Comparison of ENCODE assay signal across 1 cellular context in the genomic region with DNA sequence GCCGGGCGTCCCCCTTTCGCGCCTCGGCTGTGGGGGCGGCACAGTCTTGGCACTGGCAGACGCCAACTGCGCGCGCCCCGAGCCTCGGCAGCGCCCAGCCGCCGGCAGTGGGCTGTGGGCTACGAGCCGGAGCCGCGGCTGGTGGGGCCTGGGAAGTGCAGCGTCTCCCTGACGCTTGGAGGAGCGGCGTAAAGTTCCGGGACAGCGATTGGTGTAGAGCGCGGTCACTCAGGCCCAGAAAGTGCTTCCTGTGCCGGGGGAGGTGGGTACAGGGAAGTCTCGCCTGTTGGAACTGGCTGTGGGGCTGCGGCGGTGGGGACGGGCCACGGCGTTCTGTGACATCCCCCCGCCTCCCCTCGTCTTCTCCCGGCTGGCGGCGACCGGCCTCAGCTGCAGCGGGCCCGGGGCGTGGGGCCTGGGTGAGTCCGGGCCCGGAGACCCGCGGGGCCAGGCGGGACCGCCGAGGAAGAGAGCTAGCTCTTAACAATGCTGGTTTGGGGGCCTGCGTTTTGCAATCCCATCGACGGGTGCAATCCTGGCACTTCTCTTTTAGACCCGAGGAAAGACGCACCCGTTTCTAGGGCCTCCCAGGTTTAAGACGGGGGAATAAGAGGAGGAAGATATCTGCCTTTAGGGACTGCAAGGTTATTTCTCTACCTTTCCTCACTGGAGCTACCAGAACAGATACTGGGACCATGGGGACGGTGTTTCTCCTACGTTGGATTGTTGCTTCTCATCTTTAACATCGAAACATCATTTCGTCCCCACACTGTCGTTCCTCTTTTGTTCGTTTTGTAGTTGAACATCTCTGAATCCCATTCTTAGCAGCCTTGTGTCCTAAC.
TF ChIP-seq lines count a peak whose summit lies in the region.

A gene (minus strand): TSS at position 157 of the 842 bp plus-strand sequence. CDS start 233 bp downstream, outside the sequence.
A gene (plus strand): TSS at position 265 of the 842 bp plus-strand sequence. CDS start 4,575 bp downstream, outside the sequence.

TF ChIP-seq in HepG2, 621 proteins besides CTCF, POLR2A, EP300 and RAD21 (continued from another document and continues in another):
- TF ChIP-seq, protein P1, sequence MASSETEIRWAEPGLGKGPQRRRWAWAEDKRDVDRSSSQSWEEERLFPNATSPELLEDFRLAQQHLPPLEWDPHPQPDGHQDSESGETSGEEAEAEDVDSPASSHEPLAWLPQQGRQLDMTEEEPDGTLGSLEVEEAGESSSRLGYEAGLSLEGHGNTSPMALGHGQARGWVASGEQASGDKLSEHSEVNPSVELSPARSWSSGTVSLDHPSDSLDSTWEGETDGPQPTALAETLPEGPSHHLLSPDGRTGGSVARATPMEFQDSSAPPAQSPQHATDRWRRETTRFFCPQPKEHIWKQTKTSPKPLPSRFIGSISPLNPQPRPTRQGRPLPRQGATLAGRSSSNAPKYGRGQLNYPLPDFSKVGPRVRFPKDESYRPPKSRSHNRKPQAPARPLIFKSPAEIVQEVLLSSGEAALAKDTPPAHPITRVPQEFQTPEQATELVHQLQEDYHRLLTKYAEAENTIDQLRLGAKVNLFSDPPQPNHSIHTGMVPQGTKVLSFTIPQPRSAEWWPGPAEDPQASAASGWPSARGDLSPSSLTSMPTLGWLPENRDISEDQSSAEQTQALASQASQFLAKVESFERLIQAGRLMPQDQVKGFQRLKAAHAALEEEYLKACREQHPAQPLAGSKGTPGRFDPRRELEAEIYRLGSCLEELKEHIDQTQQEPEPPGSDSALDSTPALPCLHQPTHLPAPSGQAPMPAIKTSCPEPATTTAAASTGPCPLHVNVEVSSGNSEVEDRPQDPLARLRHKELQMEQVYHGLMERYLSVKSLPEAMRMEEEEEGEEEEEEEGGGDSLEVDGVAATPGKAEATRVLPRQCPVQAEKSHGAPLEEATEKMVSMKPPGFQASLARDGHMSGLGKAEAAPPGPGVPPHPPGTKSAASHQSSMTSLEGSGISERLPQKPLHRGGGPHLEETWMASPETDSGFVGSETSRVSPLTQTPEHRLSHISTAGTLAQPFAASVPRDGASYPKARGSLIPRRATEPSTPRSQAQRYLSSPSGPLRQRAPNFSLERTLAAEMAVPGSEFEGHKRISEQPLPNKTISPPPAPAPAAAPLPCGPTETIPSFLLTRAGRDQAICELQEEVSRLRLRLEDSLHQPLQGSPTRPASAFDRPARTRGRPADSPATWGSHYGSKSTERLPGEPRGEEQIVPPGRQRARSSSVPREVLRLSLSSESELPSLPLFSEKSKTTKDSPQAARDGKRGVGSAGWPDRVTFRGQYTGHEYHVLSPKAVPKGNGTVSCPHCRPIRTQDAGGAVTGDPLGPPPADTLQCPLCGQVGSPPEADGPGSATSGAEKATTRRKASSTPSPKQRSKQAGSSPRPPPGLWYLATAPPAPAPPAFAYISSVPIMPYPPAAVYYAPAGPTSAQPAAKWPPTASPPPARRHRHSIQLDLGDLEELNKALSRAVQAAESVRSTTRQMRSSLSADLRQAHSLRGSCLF (CRISPR knock-in tag; IDR thresholded peaks at IDR 0.05; ENCODE audit: borderline replicate concordance), result no peak
- TF ChIP-seq IRX3 (CRISPR knock-in tag; IDR thresholded peaks at IDR 0.05; ENCODE audit: borderline replicate concordance, low read depth) (no peak), ATF1 (CRISPR knock-in tag; IDR thresholded peaks at IDR 0.05) (no peak), ZNF354B (CRISPR knock-in tag; IDR thresholded peaks at IDR 0.05) (no peak), MXD4 (CRISPR knock-in tag; IDR thresholded peaks at IDR 0.05) (0 out of 2 replicates have a peak, but pooled peaks have one; percentile 40), MTA1 (CRISPR knock-in tag; IDR thresholded peaks at IDR 0.05; ENCODE audit: borderline replicate concordance) (0 out of 2 replicates have a peak, but pooled peaks have one; percentile 46), YY1 (IDR thresholded peaks at IDR 0.05; ENCODE audit: insufficient read depth, insufficient replicate concordance, low read depth, low read length) (no peak), RFX1 (IDR thresholded peaks at IDR 0.05) (no peak), ZNF496 (CRISPR knock-in tag; IDR thresholded peaks at IDR 0.05; ENCODE audit: insufficient replicate concordance) (no peak), AHR (CRISPR knock-in tag; IDR thresholded peaks at IDR 0.05) (no peak; the same call in 1 of the 2 replicates), SP2 (CRISPR knock-in tag; IDR thresholded peaks at IDR 0.05) (peak; percentile 97), ZNF383 (CRISPR knock-in tag; IDR thresholded peaks at IDR 0.05; ENCODE audit: borderline replicate concordance) (no peak), ZNF33A (CRISPR knock-in tag; IDR thresholded peaks at IDR 0.05; ENCODE audit: borderline replicate concordance) (no peak), ZNF557 (CRISPR knock-in tag; IDR thresholded peaks at IDR 0.05) (no peak), POLR2G (IDR thresholded peaks at IDR 0.05; ENCODE audit: low read depth, low read length) (peak; percentile 87), ZNF460 (CRISPR knock-in tag; IDR thresholded peaks at IDR 0.05; ENCODE audit: borderline replicate concordance) (no peak), ZNF777 (CRISPR knock-in tag; IDR thresholded peaks at IDR 0.05) (peak; percentile 73; the same call in 1 of the 2 replicates), HNRNPUL1 (IDR thresholded peaks at IDR 0.05; ENCODE audit: low read depth, low read length) (0 out of 2 replicates have a peak, but pooled peaks have one; percentile 33)
- TF ChIP-seq, protein P2, sequence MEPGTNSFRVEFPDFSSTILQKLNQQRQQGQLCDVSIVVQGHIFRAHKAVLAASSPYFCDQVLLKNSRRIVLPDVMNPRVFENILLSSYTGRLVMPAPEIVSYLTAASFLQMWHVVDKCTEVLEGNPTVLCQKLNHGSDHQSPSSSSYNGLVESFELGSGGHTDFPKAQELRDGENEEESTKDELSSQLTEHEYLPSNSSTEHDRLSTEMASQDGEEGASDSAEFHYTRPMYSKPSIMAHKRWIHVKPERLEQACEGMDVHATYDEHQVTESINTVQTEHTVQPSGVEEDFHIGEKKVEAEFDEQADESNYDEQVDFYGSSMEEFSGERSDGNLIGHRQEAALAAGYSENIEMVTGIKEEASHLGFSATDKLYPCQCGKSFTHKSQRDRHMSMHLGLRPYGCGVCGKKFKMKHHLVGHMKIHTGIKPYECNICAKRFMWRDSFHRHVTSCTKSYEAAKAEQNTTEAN (CRISPR knock-in tag; conservative IDR thresholded peaks at IDR 0.05), result no peak
- TF ChIP-seq, protein P3, sequence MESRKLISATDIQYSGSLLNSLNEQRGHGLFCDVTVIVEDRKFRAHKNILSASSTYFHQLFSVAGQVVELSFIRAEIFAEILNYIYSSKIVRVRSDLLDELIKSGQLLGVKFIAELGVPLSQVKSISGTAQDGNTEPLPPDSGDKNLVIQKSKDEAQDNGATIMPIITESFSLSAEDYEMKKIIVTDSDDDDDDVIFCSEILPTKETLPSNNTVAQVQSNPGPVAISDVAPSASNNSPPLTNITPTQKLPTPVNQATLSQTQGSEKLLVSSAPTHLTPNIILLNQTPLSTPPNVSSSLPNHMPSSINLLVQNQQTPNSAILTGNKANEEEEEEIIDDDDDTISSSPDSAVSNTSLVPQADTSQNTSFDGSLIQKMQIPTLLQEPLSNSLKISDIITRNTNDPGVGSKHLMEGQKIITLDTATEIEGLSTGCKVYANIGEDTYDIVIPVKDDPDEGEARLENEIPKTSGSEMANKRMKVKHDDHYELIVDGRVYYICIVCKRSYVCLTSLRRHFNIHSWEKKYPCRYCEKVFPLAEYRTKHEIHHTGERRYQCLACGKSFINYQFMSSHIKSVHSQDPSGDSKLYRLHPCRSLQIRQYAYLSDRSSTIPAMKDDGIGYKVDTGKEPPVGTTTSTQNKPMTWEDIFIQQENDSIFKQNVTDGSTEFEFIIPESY (CRISPR knock-in tag; IDR thresholded peaks at IDR 0.05), result no peak
- TF ChIP-seq, protein P4, sequence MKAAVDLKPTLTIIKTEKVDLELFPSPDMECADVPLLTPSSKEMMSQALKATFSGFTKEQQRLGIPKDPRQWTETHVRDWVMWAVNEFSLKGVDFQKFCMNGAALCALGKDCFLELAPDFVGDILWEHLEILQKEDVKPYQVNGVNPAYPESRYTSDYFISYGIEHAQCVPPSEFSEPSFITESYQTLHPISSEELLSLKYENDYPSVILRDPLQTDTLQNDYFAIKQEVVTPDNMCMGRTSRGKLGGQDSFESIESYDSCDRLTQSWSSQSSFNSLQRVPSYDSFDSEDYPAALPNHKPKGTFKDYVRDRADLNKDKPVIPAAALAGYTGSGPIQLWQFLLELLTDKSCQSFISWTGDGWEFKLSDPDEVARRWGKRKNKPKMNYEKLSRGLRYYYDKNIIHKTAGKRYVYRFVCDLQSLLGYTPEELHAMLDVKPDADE (CRISPR knock-in tag; IDR thresholded peaks at IDR 0.05), result no peak
- TF ChIP-seq, protein P5, sequence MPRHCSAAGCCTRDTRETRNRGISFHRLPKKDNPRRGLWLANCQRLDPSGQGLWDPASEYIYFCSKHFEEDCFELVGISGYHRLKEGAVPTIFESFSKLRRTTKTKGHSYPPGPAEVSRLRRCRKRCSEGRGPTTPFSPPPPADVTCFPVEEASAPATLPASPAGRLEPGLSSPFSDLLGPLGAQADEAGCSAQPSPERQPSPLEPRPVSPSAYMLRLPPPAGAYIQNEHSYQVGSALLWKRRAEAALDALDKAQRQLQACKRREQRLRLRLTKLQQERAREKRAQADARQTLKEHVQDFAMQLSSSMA (CRISPR knock-in tag; IDR thresholded peaks at IDR 0.05), result no peak
- TF ChIP-seq, protein P6, sequence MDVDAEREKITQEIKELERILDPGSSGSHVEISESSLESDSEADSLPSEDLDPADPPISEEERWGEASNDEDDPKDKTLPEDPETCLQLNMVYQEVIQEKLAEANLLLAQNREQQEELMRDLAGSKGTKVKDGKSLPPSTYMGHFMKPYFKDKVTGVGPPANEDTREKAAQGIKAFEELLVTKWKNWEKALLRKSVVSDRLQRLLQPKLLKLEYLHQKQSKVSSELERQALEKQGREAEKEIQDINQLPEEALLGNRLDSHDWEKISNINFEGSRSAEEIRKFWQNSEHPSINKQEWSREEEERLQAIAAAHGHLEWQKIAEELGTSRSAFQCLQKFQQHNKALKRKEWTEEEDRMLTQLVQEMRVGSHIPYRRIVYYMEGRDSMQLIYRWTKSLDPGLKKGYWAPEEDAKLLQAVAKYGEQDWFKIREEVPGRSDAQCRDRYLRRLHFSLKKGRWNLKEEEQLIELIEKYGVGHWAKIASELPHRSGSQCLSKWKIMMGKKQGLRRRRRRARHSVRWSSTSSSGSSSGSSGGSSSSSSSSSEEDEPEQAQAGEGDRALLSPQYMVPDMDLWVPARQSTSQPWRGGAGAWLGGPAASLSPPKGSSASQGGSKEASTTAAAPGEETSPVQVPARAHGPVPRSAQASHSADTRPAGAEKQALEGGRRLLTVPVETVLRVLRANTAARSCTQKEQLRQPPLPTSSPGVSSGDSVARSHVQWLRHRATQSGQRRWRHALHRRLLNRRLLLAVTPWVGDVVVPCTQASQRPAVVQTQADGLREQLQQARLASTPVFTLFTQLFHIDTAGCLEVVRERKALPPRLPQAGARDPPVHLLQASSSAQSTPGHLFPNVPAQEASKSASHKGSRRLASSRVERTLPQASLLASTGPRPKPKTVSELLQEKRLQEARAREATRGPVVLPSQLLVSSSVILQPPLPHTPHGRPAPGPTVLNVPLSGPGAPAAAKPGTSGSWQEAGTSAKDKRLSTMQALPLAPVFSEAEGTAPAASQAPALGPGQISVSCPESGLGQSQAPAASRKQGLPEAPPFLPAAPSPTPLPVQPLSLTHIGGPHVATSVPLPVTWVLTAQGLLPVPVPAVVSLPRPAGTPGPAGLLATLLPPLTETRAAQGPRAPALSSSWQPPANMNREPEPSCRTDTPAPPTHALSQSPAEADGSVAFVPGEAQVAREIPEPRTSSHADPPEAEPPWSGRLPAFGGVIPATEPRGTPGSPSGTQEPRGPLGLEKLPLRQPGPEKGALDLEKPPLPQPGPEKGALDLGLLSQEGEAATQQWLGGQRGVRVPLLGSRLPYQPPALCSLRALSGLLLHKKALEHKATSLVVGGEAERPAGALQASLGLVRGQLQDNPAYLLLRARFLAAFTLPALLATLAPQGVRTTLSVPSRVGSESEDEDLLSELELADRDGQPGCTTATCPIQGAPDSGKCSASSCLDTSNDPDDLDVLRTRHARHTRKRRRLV (CRISPR knock-in tag; IDR thresholded peaks at IDR 0.05), result no peak
- TF ChIP-seq, protein P7, sequence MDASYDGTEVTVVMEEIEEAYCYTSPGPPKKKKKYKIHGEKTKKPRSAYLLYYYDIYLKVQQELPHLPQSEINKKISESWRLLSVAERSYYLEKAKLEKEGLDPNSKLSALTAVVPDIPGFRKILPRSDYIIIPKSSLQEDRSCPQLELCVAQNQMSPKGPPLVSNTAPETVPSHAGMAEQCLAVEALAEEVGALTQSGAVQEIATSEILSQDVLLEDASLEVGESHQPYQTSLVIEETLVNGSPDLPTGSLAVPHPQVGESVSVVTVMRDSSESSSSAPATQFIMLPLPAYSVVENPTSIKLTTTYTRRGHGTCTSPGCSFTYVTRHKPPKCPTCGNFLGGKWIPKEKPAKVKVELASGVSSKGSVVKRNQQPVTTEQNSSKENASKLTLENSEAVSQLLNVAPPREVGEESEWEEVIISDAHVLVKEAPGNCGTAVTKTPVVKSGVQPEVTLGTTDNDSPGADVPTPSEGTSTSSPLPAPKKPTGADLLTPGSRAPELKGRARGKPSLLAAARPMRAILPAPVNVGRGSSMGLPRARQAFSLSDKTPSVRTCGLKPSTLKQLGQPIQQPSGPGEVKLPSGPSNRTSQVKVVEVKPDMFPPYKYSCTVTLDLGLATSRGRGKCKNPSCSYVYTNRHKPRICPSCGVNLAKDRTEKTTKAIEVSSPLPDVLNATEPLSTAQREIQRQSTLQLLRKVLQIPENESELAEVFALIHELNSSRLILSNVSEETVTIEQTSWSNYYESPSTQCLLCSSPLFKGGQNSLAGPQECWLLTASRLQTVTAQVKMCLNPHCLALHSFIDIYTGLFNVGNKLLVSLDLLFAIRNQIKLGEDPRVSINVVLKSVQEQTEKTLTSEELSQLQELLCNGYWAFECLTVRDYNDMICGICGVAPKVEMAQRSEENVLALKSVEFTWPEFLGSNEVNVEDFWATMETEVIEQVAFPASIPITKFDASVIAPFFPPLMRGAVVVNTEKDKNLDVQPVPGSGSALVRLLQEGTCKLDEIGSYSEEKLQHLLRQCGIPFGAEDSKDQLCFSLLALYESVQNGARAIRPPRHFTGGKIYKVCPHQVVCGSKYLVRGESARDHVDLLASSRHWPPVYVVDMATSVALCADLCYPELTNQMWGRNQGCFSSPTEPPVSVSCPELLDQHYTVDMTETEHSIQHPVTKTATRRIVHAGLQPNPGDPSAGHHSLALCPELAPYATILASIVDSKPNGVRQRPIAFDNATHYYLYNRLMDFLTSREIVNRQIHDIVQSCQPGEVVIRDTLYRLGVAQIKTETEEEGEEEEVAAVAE (CRISPR knock-in tag; IDR thresholded peaks at IDR 0.05; ENCODE audit: borderline replicate concordance), result no peak
- TF ChIP-seq, protein P8, sequence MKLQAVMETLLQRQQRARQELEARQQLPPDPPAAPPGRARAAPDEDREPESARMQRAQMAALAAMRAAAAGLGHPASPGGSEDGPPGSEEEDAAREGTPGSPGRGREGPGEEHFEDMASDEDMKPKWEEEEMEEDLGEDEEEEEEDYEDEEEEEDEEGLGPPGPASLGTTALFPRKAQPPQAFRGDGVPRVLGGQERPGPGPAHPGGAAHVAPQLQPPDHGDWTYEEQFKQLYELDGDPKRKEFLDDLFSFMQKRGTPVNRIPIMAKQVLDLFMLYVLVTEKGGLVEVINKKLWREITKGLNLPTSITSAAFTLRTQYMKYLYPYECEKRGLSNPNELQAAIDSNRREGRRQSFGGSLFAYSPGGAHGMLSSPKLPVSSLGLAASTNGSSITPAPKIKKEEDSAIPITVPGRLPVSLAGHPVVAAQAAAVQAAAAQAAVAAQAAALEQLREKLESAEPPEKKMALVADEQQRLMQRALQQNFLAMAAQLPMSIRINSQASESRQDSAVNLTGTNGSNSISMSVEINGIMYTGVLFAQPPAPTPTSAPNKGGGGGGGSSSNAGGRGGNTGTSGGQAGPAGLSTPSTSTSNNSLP (IDR thresholded peaks at IDR 0.05; ENCODE audit: low read depth, low read length), result no peak
